16 cellular contexts compared by ENCODE assay signal in genomic region chrX:103550415-103551051, GRCh38.
"Had no signal": no experiment of that assay in that cellular context is flagged by ENCODE, and none has a peak within 500 bp of the region (broad histone marks: within the 10 kb centered on the region; RNA-seq: fewer than 3 reads in every experiment).

No MANE protein-coding gene starts in this region.

- H3K4me3 Mint-ChIP-seq: activated T-helper 1 cell treated with anti-CD3 and anti-CD28 coated beads, Interleukin-12 subunit alpha, Interleukin-12 subunit beta, Interleukin-2, Interleukin-4 antibody, amounts not matched to agents 30 ng/mL and 10 ng/mL and 1 ng/mL, durations not matched to agents 14 hours and 24 hours and 36 hours; neural progenitor cell; stimulated activated memory B cell treated with anti-CD40 and anti-IgM and Interleukin-4, amounts not matched to agents 10 μg/mL and 1 μg/mL and 100 μg/mL, for 72 hours had no signal

- H3K9ac ChIP-seq: neural progenitor cell had no signal

- H2AFZ ChIP-seq: neural progenitor cell had no signal

- H3K4me3 ChIP-seq: ascending aorta, lower lobe of right lung, neural progenitor cell, pancreas, tibial nerve, vagina had no signal

- H3K27ac Mint-ChIP-seq: activated T-helper 1 cell treated with anti-CD3 and anti-CD28 coated beads, Interleukin-12 subunit alpha, Interleukin-12 subunit beta, Interleukin-2, Interleukin-4 antibody, amounts not matched to agents 30 ng/mL and 10 ng/mL and 1 ng/mL, durations not matched to agents 14 hours and 24 hours and 36 hours; neural progenitor cell; stimulated activated memory B cell treated with anti-CD40 and anti-IgM and Interleukin-4, amounts not matched to agents 10 μg/mL and 1 μg/mL and 100 μg/mL, for 72 hours had no signal

- ATAC-seq: activated CD4-positive, CD25-positive, alpha-beta regulatory T cell treated with anti-CD3 and anti-CD28 coated beads, Interleukin-2, amount 50 U/mL, for 24 hours; esophagus mucosa; lower lobe of right lung; pancreas; stimulated activated memory B cell treated with anti-CD40 and anti-IgM and Interleukin-4, amounts not matched to agents 10 μg/mL and 1 μg/mL and 100 μg/mL, for 72 hours had no signal

- DNase-seq: activated CD4-positive, alpha-beta T cell treated with anti-CD3 and anti-CD28 coated beads, Interleukin-2, amount 50 U/mL, for 1 hour; foreskin melanocyte; head of caudate nucleus; lower lobe of right lung; midbrain; pancreas; stimulated activated CD4-positive, alpha-beta T cell treated with anti-CD3 and anti-CD28 coated beads, Interleukin-2, amount 100 ng/mL, for 48 hours; T-helper 9 cell had no signal

- H3K4me1 ChIP-seq: ascending aorta, lower lobe of right lung, neural progenitor cell, tibial nerve, vagina had no signal

- FAIRE-seq: pancreas had no signal

- H3K27me3 ChIP-seq: ascending aorta, vagina had no signal

- H3K36me3 ChIP-seq: ascending aorta, lower lobe of right lung, neural progenitor cell, pancreas, tibial nerve, vagina had no signal

- H3K4me1 Mint-ChIP-seq: stimulated activated memory B cell treated with anti-CD40 and anti-IgM and Interleukin-4, amounts not matched to agents 10 μg/mL and 1 μg/mL and 100 μg/mL, for 72 hours had no signal

- H3K9me3 ChIP-seq: ascending aorta, lower lobe of right lung, pancreas, tibial nerve, vagina had no signal

- H3K36me3 Mint-ChIP-seq: stimulated activated memory B cell treated with anti-CD40 and anti-IgM and Interleukin-4, amounts not matched to agents 10 μg/mL and 1 μg/mL and 100 μg/mL, for 72 hours had no signal

- H3K27ac ChIP-seq: ascending aorta, lower lobe of right lung, neural progenitor cell, pancreas, vagina had no signal

- H3K4me2 ChIP-seq: neural progenitor cell had no signal

- H3K27me3 Mint-ChIP-seq: stimulated activated memory B cell treated with anti-CD40 and anti-IgM and Interleukin-4, amounts not matched to agents 10 μg/mL and 1 μg/mL and 100 μg/mL, for 72 hours had no signal

- H3K9me3 Mint-ChIP-seq: activated T-helper 1 cell treated with anti-CD3 and anti-CD28 coated beads, Interleukin-12 subunit alpha, Interleukin-12 subunit beta, Interleukin-2, Interleukin-4 antibody, amounts not matched to agents 30 ng/mL and 10 ng/mL and 1 ng/mL, durations not matched to agents 14 hours and 24 hours and 36 hours; stimulated activated memory B cell treated with anti-CD40 and anti-IgM and Interleukin-4, amounts not matched to agents 10 μg/mL and 1 μg/mL and 100 μg/mL, for 72 hours had no signal
